In genomic region chr4:170110290-170110672, GRCh38 we compare ENCODE assay signal across 25 cellular contexts. TPM values are rescaled to one million over a fixed set of nuclear protein-coding genes. Genes with fewer than 3 reads are reported as not detected.
DNase-seq lines count a peak whose midpoint lies in the region; ATAC-seq, FAIRE-seq and TF ChIP-seq lines count a peak whose summit lies in the region.
"Had no signal": no experiment of that assay in that cellular context is flagged by ENCODE, and none has a peak within 500 bp of the region (broad histone marks: within the 10 kb centered on the region; RNA-seq: fewer than 3 reads in every experiment).

No MANE protein-coding gene starts in this region.

- H3K4me3 Mint-ChIP-seq in activated T-helper 2 cell treated with anti-CD3 and anti-CD28 coated beads, Interferon-gamma antibody, Interleukin-2, Interleukin-4, amounts not matched to agents 10 μg/mL and 5 μg/mL and 100 μg/mL, durations not matched to agents 14 hours and 24 hours and 36 hours (ENCODE audit: low read depth) = no peak overlapping the region
- H3K4me3 Mint-ChIP-seq: activated T-cell treated with anti-CD3 and anti-CD28 coated beads, Interleukin-2, amount 50 U/mL, for 4 hours; central memory CD8-positive, alpha-beta T cell; dendritic cell treated with granulocyte-macrophage colony-stimulating factor and Interleukin-4, amounts not matched to agents 40 ng/mL and 50 ng/mL, for 4 days; memory B cell had no signal

- no peak for DNase-seq in HTR-8/SVneo (ENCODE audit: insufficient read length, low spot score)
- no peak for DNase-seq in dorsolateral prefrontal cortex
- DNase-seq in superior temporal gyrus (ENCODE audit: extremely low spot score) = peak; percentile 20
- DNase-seq in body of pancreas = no peak
- no peak for DNase-seq in activated T-helper 2 cell treated with anti-CD3 and anti-CD28 coated beads, Interferon-gamma antibody, Interleukin-2, Interleukin-4, amounts not matched to agents 10 μg/mL and 5 μg/mL and 100 μg/mL, durations not matched to agents 14 hours and 24 hours and 36 hours (ENCODE audit: low spot score)
- no peak for DNase-seq in Peyer's patch
- no peak for DNase-seq in mucosa of gallbladder (ENCODE audit: low spot score)
- DNase-seq: activated CD4-positive, alpha-beta T cell treated with anti-CD3 and anti-CD28 coated beads, Interleukin-2, amount 50 U/mL, for 1 hour; activated gamma-delta T cell treated with Interleukin-2 at 50 U/mL for 16 hours; activated T-cell treated with anti-CD3 and anti-CD28 coated beads, Interleukin-2, amount 50 U/mL, for 4 hours; heart right ventricle; IMR-90; NCI-H1436 treated with DMSO at 0.1 percent for 48 hours; psoas muscle; stimulated activated CD4-positive, alpha-beta T cell treated with anti-CD3 and anti-CD28 coated beads, Interleukin-4, amount 100 ng/mL, for 1 hour; T-helper 9 cell had no signal

- H3K4me3 ChIP-seq in dorsolateral prefrontal cortex (no peak overlapping the region), body of pancreas (no peak overlapping the region), Peyer's patch (no peak overlapping the region)
- H3K4me3 ChIP-seq: BLaER1, GM12878, heart right ventricle, psoas muscle, tibial nerve had no signal

- no peaks in the 10 kb centered on the region for H3K9me3 Mint-ChIP-seq in activated T-helper 2 cell treated with anti-CD3 and anti-CD28 coated beads, Interferon-gamma antibody, Interleukin-2, Interleukin-4, amounts not matched to agents 10 μg/mL and 5 μg/mL and 100 μg/mL, durations not matched to agents 14 hours and 24 hours and 36 hours
- H3K9me3 Mint-ChIP-seq: activated T-cell treated with anti-CD3 and anti-CD28 coated beads, Interleukin-2, amount 50 U/mL, for 4 hours; central memory CD8-positive, alpha-beta T cell; dendritic cell treated with granulocyte-macrophage colony-stimulating factor and Interleukin-4, amounts not matched to agents 40 ng/mL and 50 ng/mL, for 4 days; memory B cell had no signal

- FAIRE-seq in HTR-8/SVneo (lab: Jason Lieb, UNC) = peak; percentile 16
- FAIRE-seq: GM12878 had no signal

- H3K36me3 ChIP-seq in body of pancreas (replicated peaks in 1 of 2; ENCODE audit: insufficient read depth in 1 of 2, low read depth in 2 of 2) (no peaks in the 10 kb centered on the region), Peyer's patch (no peaks in the 10 kb centered on the region)
- H3K36me3 ChIP-seq: BLaER1, heart right ventricle, tibial nerve had no signal

- ATAC-seq in body of pancreas = no peak
- ATAC-seq: activated T-cell treated with anti-CD3 and anti-CD28 coated beads, Interleukin-2, amount 50 U/mL, for 4 hours; GM12878; left lobe of liver; psoas muscle had no signal

- intact Hi-C loops in dorsolateral prefrontal cortex (cut with DNase I) = no loop called here
- intact Hi-C loops in body of pancreas (cut with DNase I) = no loop called here
- intact Hi-C loops in activated T-helper 2 cell treated with anti-CD3 and anti-CD28 coated beads, Interferon-gamma antibody, Interleukin-2, Interleukin-4, amounts not matched to agents 10 μg/mL and 5 μg/mL and 100 μg/mL, durations not matched to agents 14 hours and 24 hours and 36 hours (cut with micrococcal nuclease) = no loop called here

- no peaks in the 10 kb centered on the region for H3K4me1 Mint-ChIP-seq in activated T-helper 2 cell treated with anti-CD3 and anti-CD28 coated beads, Interferon-gamma antibody, Interleukin-2, Interleukin-4, amounts not matched to agents 10 μg/mL and 5 μg/mL and 100 μg/mL, durations not matched to agents 14 hours and 24 hours and 36 hours (ENCODE audit: low read depth)
- H3K4me1 Mint-ChIP-seq: central memory CD8-positive, alpha-beta T cell; memory B cell had no signal

- H3K27me3 Mint-ChIP-seq in activated T-helper 2 cell treated with anti-CD3 and anti-CD28 coated beads, Interferon-gamma antibody, Interleukin-2, Interleukin-4, amounts not matched to agents 10 μg/mL and 5 μg/mL and 100 μg/mL, durations not matched to agents 14 hours and 24 hours and 36 hours (ENCODE audit: low read depth) = peaks cover 2% of the 10 kb centered on the region
- H3K27me3 Mint-ChIP-seq: dendritic cell treated with granulocyte-macrophage colony-stimulating factor and Interleukin-4, amounts not matched to agents 40 ng/mL and 50 ng/mL, for 4 days had no signal

- H3K27me3 ChIP-seq in dorsolateral prefrontal cortex (no peaks in the 10 kb centered on the region), layer of hippocampus (ENCODE audit: control insufficient read depth, insufficient read depth, low read length) (no peaks in the 10 kb centered on the region), body of pancreas (no peaks in the 10 kb centered on the region), Peyer's patch (no peaks in the 10 kb centered on the region)
- H3K27me3 ChIP-seq: BLaER1, foreskin keratinocyte, heart right ventricle, tibial nerve had no signal

- H3K27ac ChIP-seq in dorsolateral prefrontal cortex (peak overlapping the region in 57 of 59 donors; percentile 4 to 87 (median 68)), layer of hippocampus (ENCODE audit: low read depth, low read length) (peak overlapping the region; percentile 18), body of pancreas (no peak overlapping the region), Peyer's patch (no peak overlapping the region)
- H3K27ac ChIP-seq: BLaER1, foreskin keratinocyte, heart right ventricle, psoas muscle, tibial nerve had no signal

- H3K27ac Mint-ChIP-seq in activated T-helper 2 cell treated with anti-CD3 and anti-CD28 coated beads, Interferon-gamma antibody, Interleukin-2, Interleukin-4, amounts not matched to agents 10 μg/mL and 5 μg/mL and 100 μg/mL, durations not matched to agents 14 hours and 24 hours and 36 hours = no peak overlapping the region
- H3K27ac Mint-ChIP-seq: dendritic cell treated with granulocyte-macrophage colony-stimulating factor and Interleukin-4, amounts not matched to agents 40 ng/mL and 50 ng/mL, for 4 days; memory B cell had no signal

- TF ChIP-seq CTCF in dorsolateral prefrontal cortex (IDR thresholded peaks at IDR 0.05 in 54 of 56, conservative IDR thresholded peaks at IDR 0.05 in 2 of 56; ENCODE audit: low read depth in 1 of 56, partially characterized antibody in 56 of 56) (no peak), body of pancreas (IDR thresholded peaks at IDR 0.05) (no peak), Peyer's patch (IDR thresholded peaks at IDR 0.05) (no peak)

- H3K4me1 ChIP-seq in body of pancreas = no peaks in the 10 kb centered on the region
- no peaks in the 10 kb centered on the region for H3K4me1 ChIP-seq in Peyer's patch
- H3K4me1 ChIP-seq: BLaER1, foreskin keratinocyte, heart right ventricle, psoas muscle, tibial nerve had no signal

- H3K9me3 ChIP-seq in body of pancreas (no peaks in the 10 kb centered on the region), Peyer's patch (no peaks in the 10 kb centered on the region)
- H3K9me3 ChIP-seq: BLaER1, heart right ventricle, psoas muscle, tibial nerve had no signal

- H3K36me3 Mint-ChIP-seq in activated T-helper 2 cell treated with anti-CD3 and anti-CD28 coated beads, Interferon-gamma antibody, Interleukin-2, Interleukin-4, amounts not matched to agents 10 μg/mL and 5 μg/mL and 100 μg/mL, durations not matched to agents 14 hours and 24 hours and 36 hours (ENCODE audit: low read depth) = no peaks in the 10 kb centered on the region
- H3K36me3 Mint-ChIP-seq: memory B cell had no signal

- TF ChIP-seq POLR2A in body of pancreas (IDR thresholded peaks at IDR 0.05) = no peak
- TF ChIP-seq POLR2A in Peyer's patch (IDR thresholded peaks at IDR 0.05) = no peak

- 32 to 41% methylated on average over 5 of the region's 5 CpGs for WGBS in body of pancreas, 2 donors

RNA-seq across cellular contexts. Expression of gene AADAT, which starts 20.5 kb away (rescaled TPM):
- total RNA-seq in dorsolateral prefrontal cortex (10 to 100 TPM; 11.1 to 25.5 (median 16.1) TPM), body of pancreas (1 to 10 TPM; 4.4 to 5.3 TPM), Peyer's patch (10 to 100 TPM in 1 of 4 donors, 1 to 10 TPM in 3; 4.6 to 10.7 (median 5.1) TPM), mucosa of gallbladder (2.4 TPM)
- not detected in 2 replicates for total RNA-seq in activated T-helper 2 cell treated with anti-CD3 and anti-CD28 coated beads, Interferon-gamma antibody, Interleukin-2, Interleukin-4, amounts not matched to agents 10 μg/mL and 5 μg/mL and 100 μg/mL, durations not matched to agents 14 hours and 24 hours and 36 hours
- total RNA-seq: activated T-cell treated with anti-CD3 and anti-CD28 coated beads, Interleukin-2, amount 50 U/mL, for 4 hours; GM12878 had no signal

Comparison
In these comparisons a context has a peak if more than half of its experiments do, and no peak if none do; other contexts are left out.
1. H3K27ac ChIP-seq: peak in dorsolateral prefrontal cortex (57 of 59) and layer of hippocampus (single experiment); none in body of pancreas (0 of 4) and Peyer's patch (0 of 4).